Comparison of ENCODE assay signal across 36 cellular contexts in the genomic region with DNA sequence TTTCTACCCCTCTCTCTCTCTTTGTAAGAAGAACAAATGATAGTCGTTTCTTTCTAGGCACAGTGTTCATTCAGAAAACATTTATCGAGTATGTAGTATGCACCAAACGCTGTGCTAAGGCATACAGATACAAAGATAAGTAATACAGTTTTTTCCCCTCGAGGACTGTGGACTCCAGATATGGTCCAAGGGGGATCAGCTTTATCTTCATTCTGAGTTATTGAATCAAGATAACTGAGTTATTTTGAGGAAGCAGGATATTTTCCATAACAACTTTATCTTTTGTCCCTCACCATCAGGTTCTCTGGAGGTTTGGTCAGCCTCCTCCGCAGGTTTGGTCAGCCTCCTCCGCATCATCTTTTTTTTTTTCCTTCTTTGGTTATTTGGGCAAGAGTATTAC. TPM values are rescaled to one million over a fixed set of nuclear protein-coding genes. Genes with fewer than 3 reads are reported as not detected.
"Had no signal": no experiment of that assay in that cellular context is flagged by ENCODE, and none has a peak within 500 bp of the region (broad histone marks: within the 10 kb centered on the region; RNA-seq: fewer than 3 reads in every experiment).

No MANE protein-coding gene starts in this region.

- H3K4me1 ChIP-seq: ascending aorta had no signal

- H3K27ac ChIP-seq: ascending aorta, cardiac muscle cell, SJSA1, WERI-Rb-1 had no signal

- H3K4me3 Mint-ChIP-seq: activated CD4-positive, alpha-beta T cell treated with anti-CD3 and anti-CD28 coated beads, Interleukin-2, amount 10 ng/mL, durations not matched to agents 24 days and 14 days; activated CD8-positive, alpha-beta T cell treated with anti-CD3 and anti-CD28 coated beads for 36 hours; activated naive CD4-positive, alpha-beta T cell treated with anti-CD3 and anti-CD28 coated beads, Interleukin-2, amount 50 U/mL, for 24 hours; activated naive CD8-positive, alpha-beta T cell treated with anti-CD3 and anti-CD28 coated beads, Interleukin-2, amount 10 ng/mL, durations not matched to agents 7 days and 5 days; activated T-cell treated with anti-CD3 and anti-CD28 coated beads, Interleukin-2, amount 50 U/mL, for 72 hours; activated T-helper 17 cell treated with anti-CD3 and anti-CD28 coated beads, Interleukin-2, amount 50 U/mL, for 72 hours; central memory CD8-positive, alpha-beta T cell; T-helper 1 cell treated with Interleukin-12 subunit alpha and Interleukin-12 subunit beta and Interleukin-4 antibody, amounts not matched to agents 30 μg/mL and 1 μg/mL, for 36 hours; T-helper 2 cell treated with Interferon-gamma antibody and Interleukin-4, amounts not matched to agents 5 μg/mL and 100 μg/mL, for 36 hours had no signal

- H3K27me3 ChIP-seq: ascending aorta, cardiac muscle cell, SJSA1 had no signal

- H3K36me3 ChIP-seq: ascending aorta, cardiac muscle cell, SJSA1, WERI-Rb-1 had no signal

- H3K27ac Mint-ChIP-seq: activated CD4-positive, alpha-beta T cell treated with anti-CD3 and anti-CD28 coated beads, Interleukin-2, amount 10 ng/mL, durations not matched to agents 24 days and 14 days; activated CD8-positive, alpha-beta T cell treated with anti-CD3 and anti-CD28 coated beads for 36 hours; activated naive CD4-positive, alpha-beta T cell treated with anti-CD3 and anti-CD28 coated beads, Interleukin-2, amount 50 U/mL, for 24 hours; activated naive CD8-positive, alpha-beta T cell treated with anti-CD3 and anti-CD28 coated beads, Interleukin-2, amount 10 ng/mL, durations not matched to agents 7 days and 5 days; activated T-cell treated with anti-CD3 and anti-CD28 coated beads, Interleukin-2, amount 50 U/mL, for 72 hours; activated T-helper 17 cell treated with anti-CD3 and anti-CD28 coated beads, Interleukin-2, amount 50 U/mL, for 72 hours; T-helper 1 cell treated with Interleukin-12 subunit alpha and Interleukin-12 subunit beta and Interleukin-4 antibody, amounts not matched to agents 30 μg/mL and 1 μg/mL, for 36 hours; T-helper 2 cell treated with Interferon-gamma antibody and Interleukin-4, amounts not matched to agents 5 μg/mL and 100 μg/mL, for 36 hours had no signal

- DNase-seq: activated CD4-positive, alpha-beta T cell treated with anti-CD3 and anti-CD28 coated beads for 1 hour; activated CD4-positive, alpha-beta T cell treated with anti-CD3 and anti-CD28 coated beads, Interleukin-2, amount 10 ng/mL, durations not matched to agents 24 days and 14 days; activated CD4-positive, alpha-beta T cell treated with anti-CD3 and anti-CD28 coated beads, Interleukin-2, amount 50 U/mL, for 4 hours; activated CD4-positive, CD25-positive, alpha-beta regulatory T cell; activated CD8-positive, alpha-beta T cell treated with anti-CD3 and anti-CD28 coated beads for 36 hours; activated gamma-delta T cell; activated naive CD4-positive, alpha-beta T cell treated with Interleukin-2 at 50 U/mL for 16 hours; activated naive CD8-positive, alpha-beta T cell treated with anti-CD3 and anti-CD28 coated beads, Interleukin-2, amount 10 ng/mL, durations not matched to agents 7 days and 5 days; activated T-cell treated with anti-CD3 and anti-CD28 coated beads, Interleukin-2, amount 50 U/mL, for 1 hour; activated T-cell treated with anti-CD3 and anti-CD28 coated beads, Interleukin-2, amount 50 U/mL, for 72 hours; amygdala; MM.1S; MV-4-11; NCI-H1092; NCI-H1436 treated with DMSO at 0.1 percent for 48 hours; NCI-H1694 treated with DMSO at 0.1 percent for 48 hours; NCI-H2029; NCI-H345; NCI-H510A; NCI-H526; NCI-H748 treated with DMSO at 0.1 percent for 48 hours; NK-92 treated with Interleukin-12 subunit alpha and Interleukin-12 subunit beta, amount 100 ng/mL, for 24 hours; SHP77 treated with DMSO at 0.1 percent for 48 hours; SK-N-SH; WERI-Rb-1 had no signal

- H3K9me3 Mint-ChIP-seq: activated CD4-positive, alpha-beta T cell treated with anti-CD3 and anti-CD28 coated beads, Interleukin-2, amount 10 ng/mL, durations not matched to agents 24 days and 14 days; activated CD8-positive, alpha-beta T cell treated with anti-CD3 and anti-CD28 coated beads for 36 hours; activated naive CD4-positive, alpha-beta T cell treated with anti-CD3 and anti-CD28 coated beads, Interleukin-2, amount 50 U/mL, for 24 hours; activated naive CD8-positive, alpha-beta T cell treated with anti-CD3 and anti-CD28 coated beads, Interleukin-2, amount 10 ng/mL, durations not matched to agents 7 days and 5 days; activated T-cell treated with anti-CD3 and anti-CD28 coated beads, Interleukin-2, amount 50 U/mL, for 72 hours; activated T-helper 17 cell treated with anti-CD3 and anti-CD28 coated beads, Interleukin-2, amount 50 U/mL, for 72 hours; central memory CD8-positive, alpha-beta T cell; T-helper 1 cell treated with Interleukin-12 subunit alpha and Interleukin-12 subunit beta and Interleukin-4 antibody, amounts not matched to agents 30 μg/mL and 1 μg/mL, for 36 hours; T-helper 2 cell treated with Interferon-gamma antibody and Interleukin-4, amounts not matched to agents 5 μg/mL and 100 μg/mL, for 36 hours had no signal

- H3K4me1 Mint-ChIP-seq: activated CD4-positive, alpha-beta T cell treated with anti-CD3 and anti-CD28 coated beads, Interleukin-2, amount 10 ng/mL, durations not matched to agents 24 days and 14 days; activated naive CD4-positive, alpha-beta T cell treated with anti-CD3 and anti-CD28 coated beads, Interleukin-2, amount 50 U/mL, for 24 hours; activated naive CD8-positive, alpha-beta T cell treated with anti-CD3 and anti-CD28 coated beads, Interleukin-2, amount 10 ng/mL, durations not matched to agents 7 days and 5 days; activated T-helper 17 cell treated with anti-CD3 and anti-CD28 coated beads, Interleukin-2, amount 50 U/mL, for 72 hours; central memory CD8-positive, alpha-beta T cell had no signal

- ATAC-seq: activated CD8-positive, alpha-beta T cell treated with anti-CD3 and anti-CD28 coated beads for 36 hours; activated T-cell treated with anti-CD3 and anti-CD28 coated beads, Interleukin-2, amount 50 U/mL, for 72 hours; activated T-helper 17 cell treated with anti-CD3 and anti-CD28 coated beads, Interleukin-2, amount 50 U/mL, for 72 hours; Panc1 had no signal

- H3K4me3 ChIP-seq: ascending aorta, cardiac muscle cell, SJSA1 had no signal

- H3K9me3 ChIP-seq: ascending aorta, SJSA1, SK-N-SH had no signal

- H3K9ac ChIP-seq: SK-N-SH had no signal

- H3K36me3 Mint-ChIP-seq: activated naive CD4-positive, alpha-beta T cell treated with anti-CD3 and anti-CD28 coated beads, Interleukin-2, amount 50 U/mL, for 24 hours; activated naive CD8-positive, alpha-beta T cell treated with anti-CD3 and anti-CD28 coated beads, Interleukin-2, amount 10 ng/mL, durations not matched to agents 7 days and 5 days had no signal

- H3K4me2 ChIP-seq: SK-N-SH had no signal

RNA-seq across cellular contexts. Expression of a gene that starts 15.0 kb away (rescaled TPM):
- total RNA-seq: activated CD4-positive, alpha-beta T cell treated with anti-CD3 and anti-CD28 coated beads, Interleukin-2, amount 10 ng/mL, durations not matched to agents 24 days and 14 days; activated CD8-positive, alpha-beta memory T cell treated with anti-CD3 and anti-CD28 coated beads for 36 hours; activated CD8-positive, alpha-beta T cell treated with anti-CD3 and anti-CD28 coated beads for 36 hours; activated naive CD8-positive, alpha-beta T cell treated with anti-CD3 and anti-CD28 coated beads, Interleukin-2, amount 10 ng/mL, durations not matched to agents 7 days and 5 days; activated T-helper 17 cell treated with anti-CD3 and anti-CD28 coated beads, Interleukin-2, amount 50 U/mL, for 72 hours; ascending aorta; cardiac muscle cell; chondrocyte; SJSA1 had no signal
- polyA plus RNA-seq: cardiac muscle cell, SK-N-SH had no signal
